ENCODE assay signal across 20 cellular contexts in genomic region chr13:84973661-84974060, GRCh38.
DNase-seq lines count a peak whose midpoint lies in the region; ATAC-seq and TF ChIP-seq lines count a peak whose summit lies in the region.
"Had no signal": no experiment of that assay in that cellular context is flagged by ENCODE, and none has a peak within 500 bp of the region (broad histone marks: within the 10 kb centered on the region; RNA-seq: fewer than 3 reads in every experiment).

No MANE protein-coding gene starts in this region.

- POLR2A ChIA-PET in WTC11 (lab: Charles Lee), result no interaction called here

- ATAC-seq in WTC11 (peak; percentile 97), lower lobe of right lung (no peak), GM18870 (IDR thresholded peaks at IDR 0.05; ENCODE audit: unreplicated experiment) (no peak)
- ATAC-seq: HepG2 had no signal

- H3K27me3 ChIP-seq in neuronal stem cell (ENCODE audit: control insufficient read depth in 3 of 3, insufficient read depth in 3 of 3, low read depth in 1 of 3, low read length in 3 of 3) (no peaks in the 10 kb centered on the region), lower lobe of right lung (ENCODE audit: low read depth) (no peaks in the 10 kb centered on the region)
- H3K27me3 ChIP-seq: BE2C had no signal

- H3K4me3 ChIP-seq in neuronal stem cell (ENCODE audit: low read length in 2 of 2), result no peak overlapping the region
- no peak overlapping the region for H3K4me3 ChIP-seq in lower lobe of right lung
- H3K4me3 ChIP-seq: PC-9 had no signal

- TF ChIP-seq CTCF in WTC11 (IDR thresholded peaks at IDR 0.05) (no peak), lower lobe of right lung (IDR thresholded peaks at IDR 0.05) (no peak)

- no peaks in the 10 kb centered on the region for H3K27me3 Mint-ChIP-seq in WTC11 (ENCODE audit: low read depth)
- H3K27me3 Mint-ChIP-seq: CD4-positive, alpha-beta T cell had no signal

- peaks cover 21% of the 10 kb centered on the region for H3K9me3 Mint-ChIP-seq in WTC11
- H3K9me3 Mint-ChIP-seq: CD4-positive, alpha-beta T cell had no signal

- H2AFZ ChIP-seq in neuronal stem cell (ENCODE audit: low read length), result peak overlapping the region; percentile 48
- H2AFZ ChIP-seq: PC-9 had no signal

- no peak overlapping the region for H3K14ac ChIP-seq in neuronal stem cell (ENCODE audit: low read length)

- peak; percentile 14 for DNase-seq in NCI-H2227 (lab: John Stamatoyannopoulos, UW; ENCODE audit: unreplicated experiment)
- no peak for DNase-seq in NCI-H2227 treated with DMSO at 0.1 percent for 48 hours (lab: John Stamatoyannopoulos, UW)
- DNase-seq in WTC11 (ENCODE audit: low spot score), result no peak
- peak; percentile 9 for DNase-seq in iPS-NIHi7 (ENCODE audit: extremely low spot score)
- DNase-seq in neuronal stem cell (ENCODE audit: low spot score), result peak; percentile 11
- no peak for DNase-seq in lower lobe of right lung
- DNase-seq in stimulated activated CD4-positive, alpha-beta T cell treated with anti-CD3 and anti-CD28 coated beads, Interleukin-15, amount 100 ng/mL, for 24 hours, result no peak
- DNase-seq: BE2C; Calu3; CD4-positive, alpha-beta T cell; DMS53; GOT3; NCI-H1105 treated with DMSO at 0.1 percent for 48 hours; NCI-H1694 treated with DMSO at 0.1 percent for 48 hours; NCI-H446 treated with DMSO at 0.1 percent for 48 hours; PC-9 had no signal

- H2BK120ac ChIP-seq in neuronal stem cell (ENCODE audit: low read depth, low read length), result no peak overlapping the region

- H3K9me3 ChIP-seq in neuronal stem cell (replicated peaks in 1 of 2; ENCODE audit: control insufficient read depth in 2 of 2, insufficient read depth in 1 of 2, low read depth in 1 of 2, low read length in 2 of 2) (no peaks in the 10 kb centered on the region), lower lobe of right lung (no peaks in the 10 kb centered on the region)
- H3K9me3 ChIP-seq: BE2C had no signal

- H3K4ac ChIP-seq in neuronal stem cell (ENCODE audit: low read length), result no peak overlapping the region

- WGBS in neuronal stem cell (ENCODE audit: extremely low coverage in 2 of 2, insufficient read length in 2 of 2, insufficient replicate concordance in 1 of 2), 2 donors, result no CpG with 5 or more reads among the region's 1 CpG

- H4K8ac ChIP-seq in neuronal stem cell (ENCODE audit: low read depth, low read length), result no peak overlapping the region

- H2BK12ac ChIP-seq in neuronal stem cell (ENCODE audit: low read length), result no peak overlapping the region

- no peak overlapping the region for H3K4me3 Mint-ChIP-seq in WTC11
- H3K4me3 Mint-ChIP-seq: CD4-positive, alpha-beta T cell had no signal

- H3K79me1 ChIP-seq in neuronal stem cell (ENCODE audit: low read depth, low read length), result no peaks in the 10 kb centered on the region

- no peak overlapping the region for H3K9ac ChIP-seq in neuronal stem cell (ENCODE audit: low read depth, low read length, poor library complexity)
- H3K9ac ChIP-seq: KMS-11 had no signal

- H3K23ac ChIP-seq in neuronal stem cell (ENCODE audit: low read depth, low read length, poor library complexity), result no peak overlapping the region

- H2BK5ac ChIP-seq in neuronal stem cell (ENCODE audit: low read length), result no peak overlapping the region

- H3K36me3 ChIP-seq in neuronal stem cell (replicated peaks in 1 of 2; ENCODE audit: control insufficient read depth in 2 of 2, insufficient read depth in 2 of 2, low read length in 2 of 2), result no peaks in the 10 kb centered on the region
- no peaks in the 10 kb centered on the region for H3K36me3 ChIP-seq in lower lobe of right lung
- H3K36me3 ChIP-seq: BE2C had no signal

- H3K27ac Mint-ChIP-seq in WTC11, result peak overlapping the region; percentile 36; the same call in 1 of the 2 replicates
- H3K27ac Mint-ChIP-seq: CD4-positive, alpha-beta T cell had no signal

- H2BK15ac ChIP-seq in neuronal stem cell (ENCODE audit: low read length), result no peak overlapping the region

- peaks cover 20% of the 10 kb centered on the region for H3K4me1 Mint-ChIP-seq in WTC11

- peaks cover 16% of the 10 kb centered on the region for H3K36me3 Mint-ChIP-seq in WTC11

- no peak overlapping the region for H3K18ac ChIP-seq in neuronal stem cell (ENCODE audit: low read length)

- CTCF ChIA-PET in WTC11 (lab: Charles Lee), result no interaction called here

- H3K4me2 ChIP-seq in neuronal stem cell (ENCODE audit: insufficient read depth, low read length, poor library complexity, severe bottlenecking), result no peak overlapping the region
- H3K4me2 ChIP-seq: KMS-11, PC-9 had no signal

- intact Hi-C loops in lower lobe of right lung (cut with DNase I), result no loop called here

- H4K91ac ChIP-seq in neuronal stem cell (ENCODE audit: low read depth, low read length, poor library complexity), result no peak overlapping the region

- H2AK5ac ChIP-seq in neuronal stem cell (ENCODE audit: low read depth, low read length), result no peak overlapping the region

- H3K4me1 ChIP-seq in neuronal stem cell (ENCODE audit: control insufficient read depth in 2 of 2, insufficient read depth in 1 of 2, low read depth in 1 of 2, low read length in 2 of 2) (peaks cover 0 to 3% of the 10 kb centered on the region in 2 donors), lower lobe of right lung (no peaks in the 10 kb centered on the region)
- H3K4me1 ChIP-seq: BE2C had no signal

- peak overlapping the region; percentile 6 for H3K27ac ChIP-seq in neuronal stem cell (replicated peaks; ENCODE audit: low read length)
- H3K27ac ChIP-seq in lower lobe of right lung, result no peak overlapping the region
- H3K27ac ChIP-seq: 22Rv1, KMS-11, PC-9 had no signal

TF ChIP-seq in WTC11, 78 proteins besides CTCF, POLR2A, EP300 and RAD21 (continues in another document):
- TF ChIP-seq USF1 (CRISPR knock-in tag; IDR thresholded peaks at IDR 0.05) (no peak), ATF2 (CRISPR knock-in tag; IDR thresholded peaks at IDR 0.05; ENCODE audit: borderline replicate concordance, low read depth) (no peak), ARID4B (CRISPR knock-in tag; IDR thresholded peaks at IDR 0.05; ENCODE audit: borderline replicate concordance) (no peak), ZNF219 (CRISPR knock-in tag; IDR thresholded peaks at IDR 0.05; ENCODE audit: borderline replicate concordance) (no peak), E2F4 (CRISPR knock-in tag; IDR thresholded peaks at IDR 0.05; ENCODE audit: borderline replicate concordance, low read depth) (no peak)

Comparison
In these comparisons a context has a peak if more than half of its experiments do, and no peak if none do; other contexts are left out.
1. DNase-seq: peak in NCI-H2227 (single experiment), iPS-NIHi7 (single experiment) and neuronal stem cell (single experiment); none in NCI-H2227 treated with DMSO at 0.1 percent for 48 hours (single experiment), WTC11 (single experiment), lower lobe of right lung (single experiment) and stimulated activated CD4-positive, alpha-beta T cell treated with anti-CD3 and anti-CD28 coated beads, Interleukin-15, amount 100 ng/mL, for 24 hours (single experiment).